ENCODE assay signal across 8 cellular contexts in genomic region chr6:26205625-26206574, GRCh38.
DNase-seq lines count a peak whose midpoint lies in the region; TF ChIP-seq lines count a peak whose summit lies in the region.

No MANE protein-coding gene starts in this region.

- H3K4me3 ChIP-seq in MM.1S (ENCODE audit: low read length) (peak overlapping the region; percentile 68), WERI-Rb-1 (ENCODE audit: low read depth, low read length) (peak overlapping the region; percentile 63), right atrium auricular region (peak overlapping the region; percentile 69 to 71), skeletal muscle cell (ENCODE audit: low read depth, low read length) (peak overlapping the region; percentile 81)

- H3K27me3 ChIP-seq in MM.1S (replicated peaks; ENCODE audit: insufficient read depth, low read length) (no peaks in the 10 kb centered on the region), WERI-Rb-1 (ENCODE audit: insufficient read depth, low read depth, severe bottlenecking) (no peaks in the 10 kb centered on the region), right atrium auricular region (no peaks in the 10 kb centered on the region)

- peak; percentile 75 for DNase-seq in DMS 273 (lab: John Stamatoyannopoulos, UW; ENCODE audit: unreplicated experiment)
- no peak for DNase-seq in DMS 273 treated with DMSO at 0.1 percent for 48 hours (lab: John Stamatoyannopoulos, UW)
- DNase-seq in MM.1S: peak; percentile 48
- no peak for DNase-seq in WERI-Rb-1
- no peak for DNase-seq in right atrium auricular region (ENCODE audit: low spot score)
- DNase-seq in skeletal muscle cell (ENCODE audit: low read depth): no peak
- DNase-seq in stimulated activated CD4-positive, alpha-beta T cell treated with anti-CD3 and anti-CD28 coated beads, Interleukin-1b, Interleukin-23, amount 100 ng/mL, for 48 hours: no peak
- no peak for DNase-seq in NCI-H774 (lab: John Stamatoyannopoulos, UW)

- peak overlapping the region; percentile 19 for H2AFZ ChIP-seq in MM.1S (ENCODE audit: low read length)

- H3K4me1 ChIP-seq in MM.1S (ENCODE audit: low read length) (peaks cover 9% of the 10 kb centered on the region), right atrium auricular region (peaks cover 0 to 16% of the 10 kb centered on the region in 2 donors)

- H3K4me2 ChIP-seq in MM.1S (ENCODE audit: low read depth, low read length): peak overlapping the region; percentile 95

- no peaks in the 10 kb centered on the region for H3K9me3 ChIP-seq in MM.1S (replicated peaks; ENCODE audit: insufficient read depth, low read length)
- H3K9me3 ChIP-seq in WERI-Rb-1 (ENCODE audit: severe bottlenecking): no peaks in the 10 kb centered on the region
- H3K9me3 ChIP-seq in right atrium auricular region: no peaks in the 10 kb centered on the region

- TF ChIP-seq CTCF in MM.1S (IDR thresholded peaks at IDR 0.05; ENCODE audit: low read length) (no peak), WERI-Rb-1 (IDR thresholded peaks at IDR 0.05; ENCODE audit: low read depth, low read length) (no peak), right atrium auricular region (IDR thresholded peaks at IDR 0.05) (no peak)

- H3K9me2 ChIP-seq in MM.1S (replicated peaks; ENCODE audit: insufficient read depth, low read length): no peaks in the 10 kb centered on the region

- no peaks in the 10 kb centered on the region for H3K79me2 ChIP-seq in MM.1S (ENCODE audit: low read length)

- no peaks in the 10 kb centered on the region for H4K20me1 ChIP-seq in MM.1S (ENCODE audit: insufficient read depth, low read length)

- H3K36me3 ChIP-seq in MM.1S (replicated peaks; ENCODE audit: insufficient read depth, low read length) (no peaks in the 10 kb centered on the region), WERI-Rb-1 (peaks cover 3% of the 10 kb centered on the region; the same call in 1 of the 2 replicates), right atrium auricular region (no peaks in the 10 kb centered on the region)

- H3K9ac ChIP-seq in MM.1S (ENCODE audit: low read length): peak overlapping the region; percentile 88

- peaks cover 26% of the 10 kb centered on the region for H3F3A ChIP-seq in MM.1S (ENCODE audit: insufficient read depth, low read length)

- H3K27ac ChIP-seq in MM.1S (ENCODE audit: low read length): peak overlapping the region; percentile 95
- H3K27ac ChIP-seq in WERI-Rb-1: peak overlapping the region; percentile 95
- peak overlapping the region; percentile 94 to 98 for H3K27ac ChIP-seq in right atrium auricular region

Comparison
In these comparisons a context has a peak if more than half of its experiments do, and no peak if none do; other contexts are left out.
1. DNase-seq: peak in DMS 273 (single experiment) and MM.1S (single experiment); none in DMS 273 treated with DMSO at 0.1 percent for 48 hours (single experiment), WERI-Rb-1 (single experiment), right atrium auricular region (single experiment), skeletal muscle cell (single experiment), stimulated activated CD4-positive, alpha-beta T cell treated with anti-CD3 and anti-CD28 coated beads, Interleukin-1b, Interleukin-23, amount 100 ng/mL, for 48 hours (single experiment) and NCI-H774 (single experiment).
2. Peak in every context shown above with its lines, with median percentiles within 50 percentile points of each other: H3K27ac ChIP-seq and H3K4me3 ChIP-seq.